In the genomic region with DNA sequence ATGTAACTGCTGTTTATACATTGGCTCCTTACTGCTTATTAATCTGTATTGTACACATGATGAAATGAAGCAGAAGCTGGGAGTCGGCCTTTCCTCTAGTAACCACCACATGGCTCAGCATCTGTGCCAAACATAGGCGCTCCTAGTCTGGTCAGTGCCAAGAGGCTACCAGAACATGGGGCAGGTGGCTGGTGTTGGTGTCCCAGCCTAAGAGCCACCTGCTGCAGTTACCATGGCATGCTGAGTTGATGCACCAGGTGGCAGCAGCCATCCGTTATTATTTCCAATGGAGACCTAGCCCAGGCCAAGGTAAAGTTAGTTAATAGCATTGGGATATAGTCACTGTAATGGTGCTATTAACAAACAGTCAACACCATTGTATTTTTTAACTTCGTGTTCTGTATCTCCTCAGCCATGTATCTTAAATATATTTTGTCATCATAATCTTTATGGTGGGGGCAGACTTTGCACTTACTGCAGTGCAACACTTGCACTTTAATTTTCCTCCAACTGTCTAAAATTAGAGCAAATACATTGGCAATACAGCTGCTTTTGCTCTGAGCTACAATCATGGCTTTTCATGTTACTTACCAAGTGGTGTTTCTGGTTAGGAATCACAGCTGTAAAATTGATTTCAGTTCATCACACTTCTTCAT, we compare ENCODE assay signal across 8 cellular contexts. TPM values are rescaled to one million over a fixed set of nuclear protein-coding genes. Genes with fewer than 3 reads are reported as not detected.
DNase-seq lines count a peak whose midpoint lies in the region; ATAC-seq and TF ChIP-seq lines count a peak whose summit lies in the region.

No MANE protein-coding gene starts in this region.

- H3K27ac Mint-ChIP-seq in activated naive CD4-positive, alpha-beta T cell treated with anti-CD3 and anti-CD28 coated beads, Interleukin-2, amount 10 ng/mL, durations not matched to agents 7 days and 5 days = no peak overlapping the region

- no peaks in the 10 kb centered on the region for H3K4me1 ChIP-seq in spleen

- no peaks in the 10 kb centered on the region for H3K4me1 Mint-ChIP-seq in activated naive CD4-positive, alpha-beta T cell treated with anti-CD3 and anti-CD28 coated beads, Interleukin-2, amount 10 ng/mL, durations not matched to agents 7 days and 5 days

- intact Hi-C loops in left cardiac atrium (cut with DNase I) (loop anchor here in 1 of 2 donors (10.0 kb wide), 2 partner anchors 263 to 363 kb away; partner anchors contain the start of genes COG5 and DUS4L), spleen (cut with DNase I; ENCODE audit: low total_unique reads) (no loop called here)

- no peak overlapping the region for H3K4me3 Mint-ChIP-seq in activated naive CD4-positive, alpha-beta T cell treated with anti-CD3 and anti-CD28 coated beads, Interleukin-2, amount 10 ng/mL, durations not matched to agents 7 days and 5 days

- H3K27ac ChIP-seq in spleen = no peak overlapping the region

- no peaks in the 10 kb centered on the region for H3K9me3 ChIP-seq in spleen

- ATAC-seq in left cardiac atrium (peak; percentile 77 to 84), GM19351 (IDR thresholded peaks at IDR 0.05; ENCODE audit: unreplicated experiment) (no peak), GM21619 (IDR thresholded peaks at IDR 0.05; ENCODE audit: unreplicated experiment) (no peak)

- H3K36me3 ChIP-seq in spleen = peaks cover 6 to 100% (median 87%) of the 10 kb centered on the region in 6 donors

- CTCF ChIA-PET in HEK293T (lab: Yijun Ruan, JAX) = no interaction called here
- CTCF ChIA-PET in activated naive CD4-positive, alpha-beta T cell treated with anti-CD3 and anti-CD28 coated beads, Interleukin-2, amount 10 ng/mL, durations not matched to agents 7 days and 5 days (lab: Charles Lee) = interaction anchor here (1.4 to 1.7 kb wide), 2 partner anchors 526 to 673 kb away, joined by 3 to 4 read pairs; no protein-coding TSS in a partner anchor

- TF ChIP-seq CTCF in spleen (IDR thresholded peaks at IDR 0.05 in 8 of 11, conservative IDR thresholded peaks at IDR 0.05 in 3 of 11) = peak in 6 of 11 experiments; percentile 25 to 49 (median 40)

- H3K27me3 Mint-ChIP-seq in activated naive CD4-positive, alpha-beta T cell treated with anti-CD3 and anti-CD28 coated beads, Interleukin-2, amount 10 ng/mL, durations not matched to agents 7 days and 5 days = no peaks in the 10 kb centered on the region

- H3K4me3 ChIP-seq in spleen = no peak overlapping the region

- TF ChIP-seq POLR2A in spleen (IDR thresholded peaks at IDR 0.05) = no peak

- POLR2A ChIA-PET in HEK293T (lab: Yijun Ruan, JAX) = no interaction called here

- H3K27me3 ChIP-seq in spleen (replicated peaks in 1 of 7) = no peaks in the 10 kb centered on the region

- 73 to 84% (median 82%) methylated on average over 4 of the region's 4 CpGs for WGBS in spleen, 5 donors

- DNase-seq in DMS153 (lab: John Stamatoyannopoulos, UW) = peak; percentile 9
- peak; percentile 57 for DNase-seq in HEK293T (ENCODE audit: extremely low spot score)
- DNase-seq in NCI-H345 (lab: John Stamatoyannopoulos, UW) = peak; percentile 51
- peak; percentile 40 for DNase-seq in activated naive CD4-positive, alpha-beta T cell treated with anti-CD3 and anti-CD28 coated beads, Interleukin-2, amount 10 ng/mL, durations not matched to agents 7 days and 5 days
- DNase-seq in left cardiac atrium = no peak
- DNase-seq in spleen = no peak

- no peaks in the 10 kb centered on the region for H3K9me3 Mint-ChIP-seq in activated naive CD4-positive, alpha-beta T cell treated with anti-CD3 and anti-CD28 coated beads, Interleukin-2, amount 10 ng/mL, durations not matched to agents 7 days and 5 days

- H3K36me3 Mint-ChIP-seq in activated naive CD4-positive, alpha-beta T cell treated with anti-CD3 and anti-CD28 coated beads, Interleukin-2, amount 10 ng/mL, durations not matched to agents 7 days and 5 days = peaks cover 58% of the 10 kb centered on the region

TF ChIP-seq in HEK293T, 16 proteins besides CTCF, POLR2A, EP300 and RAD21:
- TF ChIP-seq TARDBP (IDR thresholded peaks at IDR 0.05) = no peak
- no peak for TF ChIP-seq ZNF384 (IDR thresholded peaks at IDR 0.05)
- TF ChIP-seq ARNT (IDR thresholded peaks at IDR 0.05) = no peak
- TF ChIP-seq SUZ12 (IDR thresholded peaks at IDR 0.05) = no peak
- no peak for TF ChIP-seq FOXM1 (IDR thresholded peaks at IDR 0.05; ENCODE audit: borderline replicate concordance)
- TF ChIP-seq L3MBTL2 (conservative IDR thresholded peaks at IDR 0.05) = no peak
- no peak for TF ChIP-seq SP1 (IDR thresholded peaks at IDR 0.05)
- no peak for TF ChIP-seq FOXA1 (IDR thresholded peaks at IDR 0.05)
- no peak for TF ChIP-seq CTBP1 (IDR thresholded peaks at IDR 0.05; ENCODE audit: borderline replicate concordance)
- TF ChIP-seq BHLHE40 (IDR thresholded peaks at IDR 0.05; ENCODE audit: borderline replicate concordance) = no peak

RNA-seq across cellular contexts. Expression of gene HBP1, which starts 33.1 kb away (rescaled TPM):
- total RNA-seq in left cardiac atrium (10 to 100 TPM; 31.7 to 58.8 TPM), spleen (100 to 1,000 TPM in 3 of 7 donors, 10 to 100 TPM in 4; 71.4 to 141 (median 84.5) TPM)
- polyA plus RNA-seq in spleen = 10 to 100 TPM; 23.9 to 34.8 (median 32.1) TPM

Comparison
In these comparisons a context has a peak if more than half of its experiments do, and no peak if none do; other contexts are left out.
1. DNase-seq: peak in DMS153 (single experiment), HEK293T (single experiment), NCI-H345 (single experiment) and activated naive CD4-positive, alpha-beta T cell treated with anti-CD3 and anti-CD28 coated beads, Interleukin-2, amount 10 ng/mL, durations not matched to agents 7 days and 5 days (single experiment); none in left cardiac atrium (single experiment) and spleen (single experiment).
2. ATAC-seq: peak in left cardiac atrium (2 of 2); none in GM19351 (single experiment) and GM21619 (single experiment).